Comparison of ENCODE assay signal across 20 cellular contexts in genomic region chr13:110358381-110358780, GRCh38. TPM values are rescaled to one million over a fixed set of nuclear protein-coding genes. Genes with fewer than 3 reads are reported as not detected.
"Had no signal": no experiment of that assay in that cellular context is flagged by ENCODE, and none has a peak within 500 bp of the region (broad histone marks: within the 10 kb centered on the region; RNA-seq: fewer than 3 reads in every experiment).

No MANE protein-coding gene starts in this region.

- H3K9me3 ChIP-seq: right lobe of liver, uterus had no signal

- H3K27ac ChIP-seq: right lobe of liver had no signal

- DNase-seq: activated CD4-positive, alpha-beta memory T cell treated with anti-CD3 and anti-CD28 coated beads for 36 hours; activated CD4-positive, alpha-beta T cell treated with anti-CD3 and anti-CD28 coated beads for 48 hours; activated CD8-positive, alpha-beta memory T cell treated with anti-CD3 and anti-CD28 coated beads, Interleukin-2, amount 50 U/mL, for 48 hours; activated gamma-delta T cell; activated naive CD4-positive, alpha-beta T cell treated with anti-CD3 and anti-CD28 coated beads, Interleukin-2, amount 10 ng/mL, durations not matched to agents 7 days and 5 days; activated naive CD8-positive, alpha-beta T cell treated with anti-CD3 and anti-CD28 coated beads, Interleukin-2, amount 10 ng/mL, durations not matched to agents 7 days and 5 days; activated T-cell treated with anti-CD3 and anti-CD28 coated beads, Interleukin-2, amount 50 U/mL, for 24 hours; caudate nucleus; foreskin melanocyte; glutamatergic neuron; left cardiac atrium; left ventricle myocardium superior; posterior cingulate gyrus; right lobe of liver; small intestine; stimulated activated CD4-positive, alpha-beta T cell treated with anti-CD3 and anti-CD28 coated beads, Interleukin-1b, Interleukin-23, amount 100 ng/mL, for 48 hours; stimulated activated naive B cell treated with anti-CD40 and anti-IgM and Interleukin-4, amounts not matched to agents 10 μg/mL and 1 μg/mL and 100 μg/mL, for 72 hours; T-helper 1 cell; uterus had no signal

- H3K4me3 ChIP-seq: right lobe of liver, uterus had no signal

- H3K27me3 ChIP-seq: right lobe of liver, uterus had no signal

- H3K4me1 ChIP-seq: right lobe of liver had no signal

- H3K36me3 ChIP-seq: right lobe of liver, uterus had no signal

RNA-seq across cellular contexts. Expression of gene COL4A2, which starts 51.3 kb away (rescaled TPM):
- total RNA-seq: activated CD4-positive, alpha-beta memory T cell treated with anti-CD3 and anti-CD28 coated beads for 36 hours; activated naive CD8-positive, alpha-beta T cell treated with anti-CD3 and anti-CD28 coated beads, Interleukin-2, amount 10 ng/mL, durations not matched to agents 7 days and 5 days; natural killer cell treated with Interleukin-12 subunit alpha and Interleukin-12 subunit beta and Interleukin-15 and Interleukin-18, amount 100 ng/mL, for 72 hours had no signal

RNA-seq across cellular contexts. Expression of gene COL4A1, which starts 51.4 kb away (rescaled TPM):
- total RNA-seq: activated CD4-positive, alpha-beta memory T cell treated with anti-CD3 and anti-CD28 coated beads for 36 hours; activated naive CD8-positive, alpha-beta T cell treated with anti-CD3 and anti-CD28 coated beads, Interleukin-2, amount 10 ng/mL, durations not matched to agents 7 days and 5 days; natural killer cell treated with Interleukin-12 subunit alpha and Interleukin-12 subunit beta and Interleukin-15 and Interleukin-18, amount 100 ng/mL, for 72 hours had no signal
